In genomic region chr6:506920-507523, GRCh38 we compare ENCODE assay signal across 19 cellular contexts.
DNase-seq lines count a peak whose midpoint lies in the region; ATAC-seq and TF ChIP-seq lines count a peak whose summit lies in the region.
"Had no signal": no experiment of that assay in that cellular context is flagged by ENCODE, and none has a peak within 500 bp of the region (broad histone marks: within the 10 kb centered on the region; RNA-seq: fewer than 3 reads in every experiment).

No MANE protein-coding gene starts in this region.

- DNase-seq in T-helper 2 cell treated with Interferon-gamma antibody and Interleukin-4, amounts not matched to agents 5 μg/mL and 100 μg/mL, for 36 hours (ENCODE audit: low spot score), result no peak
- no peak for DNase-seq in T-helper 2 cell
- no peak for DNase-seq in CD4-positive, alpha-beta memory T cell
- no peak for DNase-seq in activated T-helper 1 cell treated with anti-CD3 and anti-CD28 coated beads, Interleukin-12 subunit alpha, Interleukin-12 subunit beta, Interleukin-2, Interleukin-4 antibody, amounts not matched to agents 30 ng/mL and 10 ng/mL and 1 ng/mL, durations not matched to agents 14 hours and 24 hours and 36 hours (ENCODE audit: low spot score)
- no peak for DNase-seq in naive thymus-derived CD4-positive, alpha-beta T cell
- no peak for DNase-seq in CD14-positive monocyte (ENCODE audit: low spot score)
- no peak for DNase-seq in RWPE1 (ENCODE audit: low spot score)
- DNase-seq in EL, result no peak
- DNase-seq: 8988T; activated CD4-positive, alpha-beta T cell treated with anti-CD3 and anti-CD28 coated beads, Interleukin-2, amount 50 U/mL, for 1 hour; foreskin fibroblast; left ventricle myocardium inferior; mucosa of descending colon; NCI-H1092 treated with DMSO at 0.1 percent for 48 hours; NCI-H2081; RPMI8226 had no signal

- peak overlapping the region; percentile 51 for H3K4me3 Mint-ChIP-seq in T-helper 2 cell treated with Interferon-gamma antibody and Interleukin-4, amounts not matched to agents 5 μg/mL and 100 μg/mL, for 36 hours
- H3K4me3 Mint-ChIP-seq in CD4-positive, alpha-beta memory T cell, result peak overlapping the region in 2 of 8 donors; percentile 18 to 21
- H3K4me3 Mint-ChIP-seq in activated T-helper 1 cell treated with anti-CD3 and anti-CD28 coated beads, Interleukin-12 subunit alpha, Interleukin-12 subunit beta, Interleukin-2, Interleukin-4 antibody, amounts not matched to agents 30 ng/mL and 10 ng/mL and 1 ng/mL, durations not matched to agents 14 hours and 24 hours and 36 hours, result peak overlapping the region; percentile 64
- peak overlapping the region; percentile 25 to 61 (median 38) for H3K4me3 Mint-ChIP-seq in naive thymus-derived CD4-positive, alpha-beta T cell
- no peak overlapping the region for H3K4me3 Mint-ChIP-seq in CD14-positive monocyte
- H3K4me3 Mint-ChIP-seq: type B pancreatic cell had no signal

- POLR2A ChIA-PET in CD4-positive, alpha-beta memory T cell (lab: Charles Lee; ENCODE audit: partially characterized antibody), result no interaction called here
- POLR2A ChIA-PET in naive thymus-derived CD4-positive, alpha-beta T cell (lab: Charles Lee), result interaction anchor here (0.6 to 1.1 kb wide), 3 partner anchors 13 to 27 kb away, joined by 3 to 5 read pairs (median 3); no protein-coding TSS in a partner anchor
- POLR2A ChIA-PET in RWPE1 (lab: Yijun Ruan, JAX; ENCODE audit: low non-redundant PET), result no interaction called here

- TF ChIP-seq CTCF in CD14-positive monocyte (IDR thresholded peaks at IDR 0.05), result no peak
- no peak for TF ChIP-seq CTCF in RWPE1 (conservative IDR thresholded peaks at IDR 0.05; ENCODE audit: low read depth)

- H3K4me1 ChIP-seq in CD4-positive, alpha-beta memory T cell (ENCODE audit: insufficient read depth, low read length), result peaks cover 50% of the 10 kb centered on the region
- peaks cover 21 to 42% of the 10 kb centered on the region in 2 donors for H3K4me1 ChIP-seq in naive thymus-derived CD4-positive, alpha-beta T cell (ENCODE audit: control insufficient read depth in 2 of 2, insufficient read depth in 2 of 2, low read length in 2 of 2)

- peak overlapping the region; percentile 84 for H3K27ac Mint-ChIP-seq in T-helper 2 cell treated with Interferon-gamma antibody and Interleukin-4, amounts not matched to agents 5 μg/mL and 100 μg/mL, for 36 hours
- peak overlapping the region in 4 of 7 donors; percentile 2 to 77 (median 60) for H3K27ac Mint-ChIP-seq in CD4-positive, alpha-beta memory T cell
- H3K27ac Mint-ChIP-seq in activated T-helper 1 cell treated with anti-CD3 and anti-CD28 coated beads, Interleukin-12 subunit alpha, Interleukin-12 subunit beta, Interleukin-2, Interleukin-4 antibody, amounts not matched to agents 30 ng/mL and 10 ng/mL and 1 ng/mL, durations not matched to agents 14 hours and 24 hours and 36 hours, result peak overlapping the region; percentile 96
- H3K27ac Mint-ChIP-seq in naive thymus-derived CD4-positive, alpha-beta T cell, result peak overlapping the region; percentile 43 to 89 (median 76)
- H3K27ac Mint-ChIP-seq in CD14-positive monocyte, result peak overlapping the region in 1 of 7 donors; percentile 48
- H3K27ac Mint-ChIP-seq: type B pancreatic cell had no signal

- CTCF ChIA-PET in CD4-positive, alpha-beta memory T cell (lab: Charles Lee; ENCODE audit: partially characterized antibody), result no interaction called here
- CTCF ChIA-PET in naive thymus-derived CD4-positive, alpha-beta T cell (lab: Charles Lee), result interaction anchor here (0.7 kb wide), 1 partner anchor 198 kb away, joined by 3 read pairs; no protein-coding TSS in a partner anchor
- CTCF ChIA-PET in RWPE1 (lab: Yijun Ruan, JAX), result no interaction called here

- peaks cover 83% of the 10 kb centered on the region for H3K4me1 Mint-ChIP-seq in T-helper 2 cell treated with Interferon-gamma antibody and Interleukin-4, amounts not matched to agents 5 μg/mL and 100 μg/mL, for 36 hours (ENCODE audit: low read depth)
- H3K4me1 Mint-ChIP-seq in CD4-positive, alpha-beta memory T cell, result peaks cover 54 to 79% (median 68%) of the 10 kb centered on the region in 4 donors
- peaks cover 100% of the 10 kb centered on the region for H3K4me1 Mint-ChIP-seq in activated T-helper 1 cell treated with anti-CD3 and anti-CD28 coated beads, Interleukin-12 subunit alpha, Interleukin-12 subunit beta, Interleukin-2, Interleukin-4 antibody, amounts not matched to agents 30 ng/mL and 10 ng/mL and 1 ng/mL, durations not matched to agents 14 hours and 24 hours and 36 hours (ENCODE audit: low read depth)
- H3K4me1 Mint-ChIP-seq in naive thymus-derived CD4-positive, alpha-beta T cell, result peaks cover 52 to 95% (median 85%) of the 10 kb centered on the region in 7 donors
- peaks cover 2% of the 10 kb centered on the region for H3K4me1 Mint-ChIP-seq in CD14-positive monocyte

- intact Hi-C loops in CD4-positive, alpha-beta memory T cell (cut with micrococcal nuclease), result loop anchor here (2.0 to 10.0 kb wide), 2 partner anchors 16 to 212 kb away; partner anchors contain the start of gene DUSP22
- intact Hi-C loops in activated T-helper 1 cell treated with anti-CD3 and anti-CD28 coated beads, Interleukin-12 subunit alpha, Interleukin-12 subunit beta, Interleukin-2, Interleukin-4 antibody, amounts not matched to agents 30 ng/mL and 10 ng/mL and 1 ng/mL, durations not matched to agents 14 hours and 24 hours and 36 hours (cut with micrococcal nuclease), result loop anchor here (1.0 to 5.0 kb wide), 9 partner anchors 9 to 318 kb away; partner anchors contain the start of gene EXOC2
- intact Hi-C loops in naive thymus-derived CD4-positive, alpha-beta T cell (cut with micrococcal nuclease), result loop anchor here (1.0 to 5.0 kb wide), 3 partner anchors 9 to 40 kb away; no protein-coding TSS in a partner anchor
- intact Hi-C loops in CD14-positive monocyte (cut with micrococcal nuclease), result no loop called here

- no peak for ATAC-seq in naive thymus-derived CD4-positive, alpha-beta T cell
- ATAC-seq: mucosa of descending colon had no signal

- H3K9me3 Mint-ChIP-seq in T-helper 2 cell treated with Interferon-gamma antibody and Interleukin-4, amounts not matched to agents 5 μg/mL and 100 μg/mL, for 36 hours, result no peaks in the 10 kb centered on the region
- H3K9me3 Mint-ChIP-seq in CD4-positive, alpha-beta memory T cell, result no peaks in the 10 kb centered on the region
- H3K9me3 Mint-ChIP-seq in activated T-helper 1 cell treated with anti-CD3 and anti-CD28 coated beads, Interleukin-12 subunit alpha, Interleukin-12 subunit beta, Interleukin-2, Interleukin-4 antibody, amounts not matched to agents 30 ng/mL and 10 ng/mL and 1 ng/mL, durations not matched to agents 14 hours and 24 hours and 36 hours, result no peaks in the 10 kb centered on the region
- peaks cover 0 to 3% (median 0%) of the 10 kb centered on the region in 11 donors for H3K9me3 Mint-ChIP-seq in naive thymus-derived CD4-positive, alpha-beta T cell
- peaks cover 0 to 3% (median 0%) of the 10 kb centered on the region in 7 donors for H3K9me3 Mint-ChIP-seq in CD14-positive monocyte
- H3K9me3 Mint-ChIP-seq: type B pancreatic cell had no signal

- H3K9me3 ChIP-seq in CD4-positive, alpha-beta memory T cell (ENCODE audit: control insufficient read depth in 1 of 2, low read length in 2 of 2), result no peaks in the 10 kb centered on the region
- H3K9me3 ChIP-seq in naive thymus-derived CD4-positive, alpha-beta T cell (ENCODE audit: control insufficient read depth in 2 of 3, low read length in 3 of 3), result no peaks in the 10 kb centered on the region
- H3K9me3 ChIP-seq: left ventricle myocardium inferior, mucosa of descending colon had no signal

- H3K27ac ChIP-seq in CD4-positive, alpha-beta memory T cell (ENCODE audit: low read depth, low read length), result no peak overlapping the region
- H3K27ac ChIP-seq in naive thymus-derived CD4-positive, alpha-beta T cell (ENCODE audit: low read depth, low read length), result peak overlapping the region; percentile 5
- no peak overlapping the region for H3K27ac ChIP-seq in RWPE1
- H3K27ac ChIP-seq: hepatocyte, left ventricle myocardium inferior had no signal

- H3K36me3 ChIP-seq in CD4-positive, alpha-beta memory T cell (ENCODE audit: insufficient read depth, low read length), result no peaks in the 10 kb centered on the region
- H3K36me3 ChIP-seq in naive thymus-derived CD4-positive, alpha-beta T cell (ENCODE audit: control insufficient read depth in 2 of 3, insufficient read depth in 3 of 3, low read length in 3 of 3), result peaks cover 0 to 5% (median 0%) of the 10 kb centered on the region in 3 experiments

- peaks cover 14% of the 10 kb centered on the region for H3K36me3 Mint-ChIP-seq in T-helper 2 cell treated with Interferon-gamma antibody and Interleukin-4, amounts not matched to agents 5 μg/mL and 100 μg/mL, for 36 hours (ENCODE audit: low read depth)
- peaks cover 0 to 9% of the 10 kb centered on the region in 2 donors for H3K36me3 Mint-ChIP-seq in CD4-positive, alpha-beta memory T cell
- H3K36me3 Mint-ChIP-seq in activated T-helper 1 cell treated with anti-CD3 and anti-CD28 coated beads, Interleukin-12 subunit alpha, Interleukin-12 subunit beta, Interleukin-2, Interleukin-4 antibody, amounts not matched to agents 30 ng/mL and 10 ng/mL and 1 ng/mL, durations not matched to agents 14 hours and 24 hours and 36 hours (ENCODE audit: low read depth), result peaks cover 32% of the 10 kb centered on the region
- peaks cover 0 to 34% (median 24%) of the 10 kb centered on the region in 5 donors for H3K36me3 Mint-ChIP-seq in naive thymus-derived CD4-positive, alpha-beta T cell
- H3K36me3 Mint-ChIP-seq in CD14-positive monocyte, result peaks cover 16 to 20% of the 10 kb centered on the region in 2 donors

- H3K4me3 ChIP-seq in CD4-positive, alpha-beta memory T cell (ENCODE audit: low read length in 2 of 2), result no peak overlapping the region
- no peak overlapping the region for H3K4me3 ChIP-seq in naive thymus-derived CD4-positive, alpha-beta T cell (ENCODE audit: low read length)
- H3K4me3 ChIP-seq: hepatocyte, left ventricle myocardium inferior, mucosa of descending colon, smooth muscle cell had no signal

- no peaks in the 10 kb centered on the region for H3K27me3 ChIP-seq in CD4-positive, alpha-beta memory T cell (ENCODE audit: insufficient read depth, low read length)
- no peaks in the 10 kb centered on the region for H3K27me3 ChIP-seq in naive thymus-derived CD4-positive, alpha-beta T cell (ENCODE audit: control insufficient read depth in 2 of 2, insufficient read depth in 2 of 2, low read length in 2 of 2)
- H3K27me3 ChIP-seq: hepatocyte had no signal

- no peaks in the 10 kb centered on the region for H3K27me3 Mint-ChIP-seq in T-helper 2 cell treated with Interferon-gamma antibody and Interleukin-4, amounts not matched to agents 5 μg/mL and 100 μg/mL, for 36 hours (ENCODE audit: low read depth)
- no peaks in the 10 kb centered on the region for H3K27me3 Mint-ChIP-seq in CD4-positive, alpha-beta memory T cell
- no peaks in the 10 kb centered on the region for H3K27me3 Mint-ChIP-seq in activated T-helper 1 cell treated with anti-CD3 and anti-CD28 coated beads, Interleukin-12 subunit alpha, Interleukin-12 subunit beta, Interleukin-2, Interleukin-4 antibody, amounts not matched to agents 30 ng/mL and 10 ng/mL and 1 ng/mL, durations not matched to agents 14 hours and 24 hours and 36 hours (ENCODE audit: insufficient read depth)
- no peaks in the 10 kb centered on the region for H3K27me3 Mint-ChIP-seq in naive thymus-derived CD4-positive, alpha-beta T cell
- peaks cover 0 to 1% (median 0%) of the 10 kb centered on the region in 3 donors for H3K27me3 Mint-ChIP-seq in CD14-positive monocyte (ENCODE audit: low read depth in 3 of 3)
- H3K27me3 Mint-ChIP-seq: type B pancreatic cell had no signal

Comparison
In these comparisons a context has a peak if more than half of its experiments do, and no peak if none do; other contexts are left out.
1. H3K4me3 Mint-ChIP-seq: peak in T-helper 2 cell treated with Interferon-gamma antibody and Interleukin-4, amounts not matched to agents 5 μg/mL and 100 μg/mL, for 36 hours (single experiment), activated T-helper 1 cell treated with anti-CD3 and anti-CD28 coated beads, Interleukin-12 subunit alpha, Interleukin-12 subunit beta, Interleukin-2, Interleukin-4 antibody, amounts not matched to agents 30 ng/mL and 10 ng/mL and 1 ng/mL, durations not matched to agents 14 hours and 24 hours and 36 hours (single experiment) and naive thymus-derived CD4-positive, alpha-beta T cell (10 of 10); none in CD14-positive monocyte (0 of 2).
2. intact Hi-C loops: an anchor here in CD4-positive, alpha-beta memory T cell (2.0 to 10.0 kb wide), activated T-helper 1 cell treated with anti-CD3 and anti-CD28 coated beads, Interleukin-12 subunit alpha, Interleukin-12 subunit beta, Interleukin-2, Interleukin-4 antibody, amounts not matched to agents 30 ng/mL and 10 ng/mL and 1 ng/mL, durations not matched to agents 14 hours and 24 hours and 36 hours (1.0 to 5.0 kb wide) and naive thymus-derived CD4-positive, alpha-beta T cell (1.0 to 5.0 kb wide); none called in CD14-positive monocyte.